Comparison of ENCODE assay signal across 9 cellular contexts in genomic region chr1:36553591-36554417, GRCh38.
DNase-seq lines count a peak whose midpoint lies in the region; ATAC-seq and TF ChIP-seq lines count a peak whose summit lies in the region.
"Had no signal": no experiment of that assay in that cellular context is flagged by ENCODE, and none has a peak within 500 bp of the region (broad histone marks: within the 10 kb centered on the region; RNA-seq: fewer than 3 reads in every experiment).

No MANE protein-coding gene starts in this region.

- H3K4me3 Mint-ChIP-seq in Calu3 (ENCODE audit: low read depth, unreplicated experiment): no peak overlapping the region
- H3K4me3 Mint-ChIP-seq: IgD-negative memory B cell had no signal

- H3K79me2 ChIP-seq in KMS-11 (ENCODE audit: insufficient read depth, low read depth): no peaks in the 10 kb centered on the region

- no peak overlapping the region for H3K9ac ChIP-seq in KMS-11

- H3K4me3 ChIP-seq in KMS-11 (IDR thresholded peaks at IDR 0.05; ENCODE audit: insufficient read depth, low read depth, low read length): no peak overlapping the region
- no peak overlapping the region for H3K4me3 ChIP-seq in neutrophil (ENCODE audit: low read depth in 1 of 2, low read length in 1 of 2)

- H3K9me3 ChIP-seq in neutrophil: no peaks in the 10 kb centered on the region

- peak overlapping the region; percentile 34; the same call in 1 of the 2 replicates for H2AFZ ChIP-seq in KMS-11 (ENCODE audit: low read depth)

- ATAC-seq in HG02678 (IDR thresholded peaks at IDR 0.05; ENCODE audit: unreplicated experiment): no peak

- H3K27me3 ChIP-seq in KMS-11 (ENCODE audit: insufficient read depth, low read depth): peaks cover 52% of the 10 kb centered on the region
- peaks cover 68% of the 10 kb centered on the region for H3K27me3 ChIP-seq in neutrophil

- intact Hi-C loops in Calu3 (cut with micrococcal nuclease; ENCODE audit: unreplicated experiment): no loop called here

- H3K4me2 ChIP-seq in KMS-11: no peak overlapping the region

- no peak overlapping the region for H3K27ac ChIP-seq in KMS-11
- H3K27ac ChIP-seq in neutrophil: no peak overlapping the region
- no peak overlapping the region for H3K27ac ChIP-seq in substantia nigra (ENCODE audit: low read depth, low read length, poor library complexity, severe bottlenecking)

- no peaks in the 10 kb centered on the region for H3K36me3 ChIP-seq in KMS-11 (ENCODE audit: insufficient read depth)
- no peaks in the 10 kb centered on the region for H3K36me3 ChIP-seq in neutrophil

- no peaks in the 10 kb centered on the region for H3K4me1 Mint-ChIP-seq in Calu3 (ENCODE audit: low read depth, unreplicated experiment)

- H3K27ac Mint-ChIP-seq in Calu3 (ENCODE audit: unreplicated experiment): no peak overlapping the region
- H3K27ac Mint-ChIP-seq: IgD-negative memory B cell had no signal

- CTCF ChIA-PET in Calu3 (lab: Charles Lee): interaction anchor here (1.0 kb wide), 1 partner anchor 22 kb away, joined by 4 read pairs; no protein-coding TSS in a partner anchor

- H3K4me1 ChIP-seq in KMS-11 (ENCODE audit: low read depth, poor library complexity, severe bottlenecking) (no peaks in the 10 kb centered on the region), neutrophil (ENCODE audit: control insufficient read depth in 1 of 2, insufficient read depth in 1 of 2, low read depth in 1 of 2, low read length in 1 of 2) (no peaks in the 10 kb centered on the region)

- H3K27me3 Mint-ChIP-seq in Calu3 (ENCODE audit: unreplicated experiment): peaks cover 94% of the 10 kb centered on the region

- peak; percentile 60 for TF ChIP-seq CTCF in Calu3 (IDR thresholded peaks at IDR 0.05; ENCODE audit: unreplicated experiment)
- TF ChIP-seq CTCF in KMS-11 (conservative IDR thresholded peaks at IDR 0.05; ENCODE audit: low read depth, low read length): peak; percentile 86
- peak; percentile 73 for TF ChIP-seq CTCF in neutrophil (IDR thresholded peaks at IDR 0.05)

- H3K9me3 Mint-ChIP-seq in Calu3 (ENCODE audit: low read depth, unreplicated experiment): no peaks in the 10 kb centered on the region
- H3K9me3 Mint-ChIP-seq: IgD-negative memory B cell had no signal

- no TSS peak for BruUV-seq in Calu3 (replicated peaks; lab: Mats Ljungman, UMichigan)

- DNase-seq in Calu3: peak; percentile 81
- peak; percentile 80 for DNase-seq in OCI-M1 (lab: John Stamatoyannopoulos, UW)
- peak; percentile 56 for DNase-seq in activated T-cell treated with anti-CD3 and anti-CD28 coated beads, Interleukin-2, amount 50 U/mL, for 1 hour
- peak; percentile 28 for DNase-seq in fibroblast of peridontal ligament (ENCODE audit: extremely low read depth)
- DNase-seq in substantia nigra (lab: John Stamatoyannopoulos, UW): peak in 31 of 49 donors; percentile 1 to 62 (median 25)

- no peaks in the 10 kb centered on the region for H3K36me3 Mint-ChIP-seq in Calu3 (ENCODE audit: insufficient read depth, unreplicated experiment)

- H4K20me1 ChIP-seq in KMS-11 (ENCODE audit: insufficient read depth): no peaks in the 10 kb centered on the region

Comparison
In these comparisons a context has a peak if more than half of its experiments do, and no peak if none do; other contexts are left out.
1. DNase-seq: peak in every context shown above with its lines; median percentile 81 in Calu3; 80 in OCI-M1; 56 in activated T-cell treated with anti-CD3 and anti-CD28 coated beads, Interleukin-2, amount 50 U/mL, for 1 hour; 28 in fibroblast of peridontal ligament; 25 in substantia nigra.